In genomic region chr6:78101387-78101786, GRCh38 we compare ENCODE assay signal across 28 cellular contexts.
"Had no signal": no experiment of that assay in that cellular context is flagged by ENCODE, and none has a peak within 500 bp of the region (broad histone marks: within the 10 kb centered on the region; RNA-seq: fewer than 3 reads in every experiment).

No MANE protein-coding gene starts in this region.

- H3K9me3 Mint-ChIP-seq: nephron had no signal

- H3K27ac Mint-ChIP-seq: natural killer cell; nephron; progenitor cell of endocrine pancreas; stimulated activated effector memory CD8-positive, alpha-beta T cell treated with anti-CD3 and anti-CD28 coated beads, Interleukin-12 subunit alpha, Interleukin-12 subunit beta, amount 100 ng/mL, for 72 hours; stimulated activated naive B cell treated with anti-CD40 and anti-IgM and Interleukin-4, amounts not matched to agents 10 μg/mL and 1 μg/mL and 100 μg/mL, for 72 hours; stimulated activated naive CD8-positive, alpha-beta T cell treated with anti-CD3 and anti-CD28 coated beads, Interleukin-15, Interleukin-2, amounts not matched to agents 100 ng/mL and 50 ng/mL, for 24 hours had no signal

- H3K79me2 ChIP-seq: parathyroid adenoma had no signal

- H3K4me1 ChIP-seq: parathyroid adenoma, psoas muscle, right lobe of liver, sigmoid colon, stomach, thyroid gland, tibial nerve, upper lobe of left lung, vagina had no signal

- FAIRE-seq: small intestine, urothelium cell line had no signal

- H2AFZ ChIP-seq: parathyroid adenoma had no signal

- H3K9ac ChIP-seq: parathyroid adenoma had no signal

- DNase-seq: natural killer cell; occipital lobe; ovary; posterior cingulate gyrus; psoas muscle; right cardiac atrium; right lobe of liver; sigmoid colon; small intestine; stimulated activated CD4-positive, alpha-beta T cell treated with anti-CD3 and anti-CD28 coated beads, Interleukin-15, amount 100 ng/mL, for 24 hours; stimulated activated CD4-positive, alpha-beta T cell treated with anti-CD3 and anti-CD28 coated beads, Interleukin-2, amount 100 ng/mL, for 24 hours; stimulated activated CD4-positive, alpha-beta T cell treated with anti-CD3 and anti-CD28 coated beads, Interleukin-2, amount 100 ng/mL, for 48 hours; stimulated activated CD4-positive, alpha-beta T cell treated with anti-CD3 and anti-CD28 coated beads, Interleukin-4, amount 100 ng/mL, for 24 hours; stimulated activated naive B cell treated with anti-CD40 and anti-IgM and Interleukin-4, amounts not matched to agents 10 μg/mL and 1 μg/mL and 100 μg/mL, for 72 hours; stimulated activated naive CD4-positive, alpha-beta T cell treated with Interleukin-2 at 50 U/mL for 16 hours; stomach; thyroid gland; trophoblast cell; upper lobe of left lung had no signal

- H3K27me3 Mint-ChIP-seq: progenitor cell of endocrine pancreas; stimulated activated naive B cell treated with anti-CD40 and anti-IgM and Interleukin-4, amounts not matched to agents 10 μg/mL and 1 μg/mL and 100 μg/mL, for 72 hours; stimulated activated naive CD8-positive, alpha-beta T cell treated with anti-CD3 and anti-CD28 coated beads, Interleukin-15, Interleukin-2, amounts not matched to agents 100 ng/mL and 50 ng/mL, for 24 hours had no signal

- H3K36me3 Mint-ChIP-seq: natural killer cell; stimulated activated effector memory CD8-positive, alpha-beta T cell treated with anti-CD3 and anti-CD28 coated beads, Interleukin-12 subunit alpha, Interleukin-12 subunit beta, amount 100 ng/mL, for 72 hours; stimulated activated naive B cell treated with anti-CD40 and anti-IgM and Interleukin-4, amounts not matched to agents 10 μg/mL and 1 μg/mL and 100 μg/mL, for 72 hours had no signal

- H3K4me3 Mint-ChIP-seq: natural killer cell; nephron; stimulated activated effector memory CD8-positive, alpha-beta T cell treated with anti-CD3 and anti-CD28 coated beads, Interleukin-12 subunit alpha, Interleukin-12 subunit beta, amount 100 ng/mL, for 72 hours; stimulated activated naive B cell treated with anti-CD40 and anti-IgM and Interleukin-4, amounts not matched to agents 10 μg/mL and 1 μg/mL and 100 μg/mL, for 72 hours; stimulated activated naive CD8-positive, alpha-beta T cell treated with anti-CD3 and anti-CD28 coated beads, Interleukin-15, Interleukin-2, amounts not matched to agents 100 ng/mL and 50 ng/mL, for 24 hours had no signal

- H3K36me3 ChIP-seq: ovary, right lobe of liver, sigmoid colon, stomach, thoracic aorta, thyroid gland, tibial nerve, upper lobe of left lung, vagina had no signal

- H3K27ac ChIP-seq: ovary, parathyroid adenoma, psoas muscle, right lobe of liver, sigmoid colon, stomach, thoracic aorta, thyroid gland, tibial nerve, upper lobe of left lung, vagina had no signal

- H3K4me1 Mint-ChIP-seq: natural killer cell; nephron; stimulated activated effector memory CD8-positive, alpha-beta T cell treated with anti-CD3 and anti-CD28 coated beads, Interleukin-12 subunit alpha, Interleukin-12 subunit beta, amount 100 ng/mL, for 72 hours; stimulated activated naive B cell treated with anti-CD40 and anti-IgM and Interleukin-4, amounts not matched to agents 10 μg/mL and 1 μg/mL and 100 μg/mL, for 72 hours had no signal

- H3K27me3 ChIP-seq: ovary, right lobe of liver, sigmoid colon, stomach, thyroid gland, tibial nerve, upper lobe of left lung, vagina had no signal

- ATAC-seq: natural killer cell; psoas muscle; right cardiac atrium; right lobe of liver; stimulated activated effector memory CD8-positive, alpha-beta T cell treated with anti-CD3 and anti-CD28 coated beads, Interleukin-12 subunit alpha, Interleukin-12 subunit beta, amount 100 ng/mL, for 72 hours; stimulated activated naive B cell treated with anti-CD40 and anti-IgM and Interleukin-4, amounts not matched to agents 10 μg/mL and 1 μg/mL and 100 μg/mL, for 72 hours had no signal

- H3K9me3 ChIP-seq: ovary, psoas muscle, right lobe of liver, sigmoid colon, stomach, thoracic aorta, thyroid gland, tibial nerve, upper lobe of left lung, vagina had no signal

- H3K4me3 ChIP-seq: ovary, psoas muscle, right lobe of liver, sigmoid colon, stomach, thoracic aorta, thyroid gland, tibial nerve, upper lobe of left lung, vagina had no signal
